In genomic region chr4:105191621-105192210, GRCh38 we compare ENCODE assay signal across 10 cellular contexts. TPM values are rescaled to one million over a fixed set of nuclear protein-coding genes. Genes with fewer than 3 reads are reported as not detected.
DNase-seq lines count a peak whose midpoint lies in the region; ATAC-seq, FAIRE-seq and TF ChIP-seq lines count a peak whose summit lies in the region.
"Had no signal": no experiment of that assay in that cellular context is flagged by ENCODE, and none has a peak within 500 bp of the region (broad histone marks: within the 10 kb centered on the region; RNA-seq: fewer than 3 reads in every experiment).

No MANE protein-coding gene starts in this region.

- H3K36me3 Mint-ChIP-seq in astrocyte (ENCODE audit: low read depth, unreplicated experiment): peaks cover 2% of the 10 kb centered on the region
- H3K36me3 Mint-ChIP-seq in effector memory CD8-positive, alpha-beta T cell (ENCODE audit: insufficient read depth): peaks cover 6% of the 10 kb centered on the region

- H2BK5ac ChIP-seq in trophoblast cell (ENCODE audit: low read depth, low read length, poor library complexity): no peak overlapping the region

- WGBS in trophoblast cell (ENCODE audit: extremely low coverage, insufficient coverage, insufficient read length): no CpG with 5 or more reads among the region's 3 CpGs

- DNase-seq in DMS 273 (lab: John Stamatoyannopoulos, UW; ENCODE audit: unreplicated experiment) (peak; percentile 51), astrocyte (ENCODE audit: low read depth) (peak; percentile 72), trophoblast cell (peak in 1 of 2 donors; percentile 58), ureter (ENCODE audit: low spot score) (no peak), T-helper 9 cell (no peak)
- no peak for DNase-seq in effector memory CD8-positive, alpha-beta T cell

- H3K4me1 ChIP-seq in astrocyte (ENCODE audit: insufficient read depth, low read length): peaks cover 29% of the 10 kb centered on the region
- peaks cover 0 to 1% of the 10 kb centered on the region in 2 experiments for H3K4me1 ChIP-seq in trophoblast cell (ENCODE audit: control insufficient read depth in 1 of 2, insufficient read depth in 2 of 2, low read length in 2 of 2)

- no peak overlapping the region for H4K8ac ChIP-seq in trophoblast cell (ENCODE audit: low read depth, low read length)

- no peaks in the 10 kb centered on the region for H3K79me1 ChIP-seq in trophoblast cell (ENCODE audit: low read length)

- no peak overlapping the region for H3K18ac ChIP-seq in trophoblast cell (ENCODE audit: low read length)

- TF ChIP-seq CTCF in astrocyte (IDR thresholded peaks at IDR 0.05; ENCODE audit: insufficient read depth, low read depth, low read length): no peak

- H3K27me3 Mint-ChIP-seq in astrocyte (ENCODE audit: low read depth, unreplicated experiment): no peaks in the 10 kb centered on the region
- no peaks in the 10 kb centered on the region for H3K27me3 Mint-ChIP-seq in effector memory CD8-positive, alpha-beta T cell
- H3K27me3 Mint-ChIP-seq: central memory CD8-positive, alpha-beta T cell had no signal

- no peak overlapping the region for H2BK12ac ChIP-seq in trophoblast cell (ENCODE audit: low read length)

- H3K4ac ChIP-seq in trophoblast cell (ENCODE audit: low read depth, low read length): peak overlapping the region; percentile 36

- peak overlapping the region; percentile 2 for H3K4me3 Mint-ChIP-seq in astrocyte (ENCODE audit: unreplicated experiment)
- no peak overlapping the region for H3K4me3 Mint-ChIP-seq in effector memory CD8-positive, alpha-beta T cell
- H3K4me3 Mint-ChIP-seq: central memory CD8-positive, alpha-beta T cell had no signal

- peak; percentile 55 for FAIRE-seq in astrocyte (lab: Jason Lieb, UNC)

- H3K4me2 ChIP-seq in astrocyte (ENCODE audit: low read length) (peak overlapping the region; percentile 65), trophoblast cell (ENCODE audit: low read length) (no peak overlapping the region)

- no peak overlapping the region for H2AK5ac ChIP-seq in trophoblast cell (ENCODE audit: low read length)

- H3K27ac Mint-ChIP-seq in astrocyte (ENCODE audit: unreplicated experiment): peak overlapping the region; percentile 47
- H3K27ac Mint-ChIP-seq in effector memory CD8-positive, alpha-beta T cell: no peak overlapping the region

- H2BK120ac ChIP-seq in trophoblast cell (ENCODE audit: insufficient read depth, low read length, poor library complexity): no peak overlapping the region

- peak; percentile 50 for ATAC-seq in GM19438 (IDR thresholded peaks at IDR 0.05; ENCODE audit: low read depth, unreplicated experiment)
- peak; percentile 62 for ATAC-seq in HG03457 (IDR thresholded peaks at IDR 0.05; ENCODE audit: unreplicated experiment)
- no peak for ATAC-seq in effector memory CD8-positive, alpha-beta T cell (replicated peaks)

- H3K4me3 ChIP-seq in astrocyte (ENCODE audit: insufficient read depth, low read depth, low read length): no peak overlapping the region
- no peak overlapping the region for H3K4me3 ChIP-seq in trophoblast cell (ENCODE audit: low read depth, low read length)

- H4K12ac ChIP-seq in trophoblast cell (ENCODE audit: low read depth, low read length): no peak overlapping the region

- H3K14ac ChIP-seq in trophoblast cell (ENCODE audit: low read length): no peak overlapping the region

- H3K27ac ChIP-seq in astrocyte (ENCODE audit: low read depth, low read length): peak overlapping the region; percentile 84
- H3K27ac ChIP-seq in trophoblast cell (ENCODE audit: low read depth, low read length): no peak overlapping the region
- H3K27ac ChIP-seq: HL-60 had no signal

- H4K20me1 ChIP-seq in astrocyte (ENCODE audit: insufficient read depth, low read length): peaks cover 5% of the 10 kb centered on the region

- no peaks in the 10 kb centered on the region for H3K9me3 ChIP-seq in astrocyte (ENCODE audit: insufficient read depth, low read depth, low read length)
- H3K9me3 ChIP-seq in trophoblast cell (ENCODE audit: insufficient read depth, low read depth, low read length): no peaks in the 10 kb centered on the region

- no peak overlapping the region for H3K23ac ChIP-seq in trophoblast cell (ENCODE audit: low read length)

- H3K9ac ChIP-seq in astrocyte (ENCODE audit: low read length) (peak overlapping the region; percentile 54), trophoblast cell (ENCODE audit: low read length) (no peak overlapping the region)

- peaks cover 41% of the 10 kb centered on the region for H3K4me1 Mint-ChIP-seq in astrocyte (ENCODE audit: low read depth, unreplicated experiment)
- peaks cover 13 to 56% of the 10 kb centered on the region in 2 donors for H3K4me1 Mint-ChIP-seq in effector memory CD8-positive, alpha-beta T cell (ENCODE audit: low read depth in 2 of 2)

- H3K36me3 ChIP-seq in astrocyte (ENCODE audit: insufficient read depth, low read length) (no peaks in the 10 kb centered on the region), trophoblast cell (ENCODE audit: control insufficient read depth in 1 of 2, insufficient read depth in 2 of 2, low read length in 2 of 2) (peaks cover 0 to 2% of the 10 kb centered on the region in 2 experiments)

- H3K27me3 ChIP-seq in astrocyte (ENCODE audit: insufficient read depth, low read length): no peaks in the 10 kb centered on the region
- no peaks in the 10 kb centered on the region for H3K27me3 ChIP-seq in trophoblast cell (ENCODE audit: insufficient read depth, low read length)

- H2AFZ ChIP-seq in astrocyte (ENCODE audit: low read depth, low read length) (no peak overlapping the region), trophoblast cell (ENCODE audit: insufficient read depth, low read length, poor library complexity) (no peak overlapping the region)

- peaks cover 1% of the 10 kb centered on the region for H3K9me3 Mint-ChIP-seq in astrocyte (ENCODE audit: unreplicated experiment)
- H3K9me3 Mint-ChIP-seq in effector memory CD8-positive, alpha-beta T cell: no peaks in the 10 kb centered on the region
- H3K9me3 Mint-ChIP-seq: central memory CD8-positive, alpha-beta T cell had no signal

- no peak overlapping the region for H4K91ac ChIP-seq in trophoblast cell (ENCODE audit: low read depth, low read length)

- H3K79me2 ChIP-seq in astrocyte (ENCODE audit: insufficient read depth, low read length) (peaks cover 45% of the 10 kb centered on the region), trophoblast cell (ENCODE audit: control insufficient read depth, insufficient read depth, low read length, poor library complexity) (no peaks in the 10 kb centered on the region)

RNA-seq across cellular contexts. Expression of gene TET2, which starts 45.0 kb away (rescaled TPM):
- total RNA-seq in astrocyte: 15.7 and 16.9 TPM in 2 replicates
- polyA plus RNA-seq in trophoblast cell (2013): 22.8 TPM in 2 replicates
- 54.8 TPM for total RNA-seq in ureter

Comparison
In these comparisons a context has a peak if more than half of its experiments do, and no peak if none do; other contexts are left out.
1. DNase-seq: peak in DMS 273 (single experiment) and astrocyte (single experiment); none in ureter (single experiment), T-helper 9 cell (single experiment) and effector memory CD8-positive, alpha-beta T cell (0 of 3).